In genomic region chr2:168445960-168446359, GRCh38 we compare ENCODE assay signal across 28 cellular contexts.
"Had no signal": no experiment of that assay in that cellular context is flagged by ENCODE, and none has a peak within 500 bp of the region (broad histone marks: within the 10 kb centered on the region; RNA-seq: fewer than 3 reads in every experiment).

No MANE protein-coding gene starts in this region.

- H3K4me3 ChIP-seq: colonic mucosa, coronary artery, dorsolateral prefrontal cortex, esophagus muscularis mucosa, esophagus squamous epithelium, gastrocnemius medialis, gastroesophageal sphincter, heart left ventricle, heart right ventricle, hepatocyte had no signal

- H3K9me3 ChIP-seq: colonic mucosa, gastrocnemius medialis had no signal

- H3K27me3 ChIP-seq: colonic mucosa, dorsolateral prefrontal cortex, esophagus muscularis mucosa, esophagus squamous epithelium, foreskin keratinocyte, gastrocnemius medialis, gastroesophageal sphincter, heart left ventricle, heart right ventricle, hepatocyte had no signal

- H3K4me2 ChIP-seq: hepatocyte had no signal

- FAIRE-seq: endometrium, endothelial cell of umbilical vein, frontal cortex had no signal

- ATAC-seq: effector memory CD8-positive, alpha-beta T cell; esophagus mucosa; foreskin keratinocyte; gastrocnemius medialis; gastroesophageal sphincter; heart left ventricle; heart right ventricle had no signal

- H3K79me2 ChIP-seq: hepatocyte had no signal

- H2AFZ ChIP-seq: hepatocyte had no signal

- DNase-seq: colonic mucosa; cortex of kidney; dermis blood vessel endothelial cell; dorsolateral prefrontal cortex; effector CD4-positive, alpha-beta T cell; effector CD8-positive, alpha-beta T cell; effector memory CD4-positive, alpha-beta T cell; effector memory CD8-positive, alpha-beta T cell; endodermal cell; erythroblast; esophagus squamous epithelium; foreskin fibroblast; foreskin keratinocyte; foreskin melanocyte; gastrocnemius medialis; glutamatergic neuron; head of caudate nucleus; heart left ventricle; heart right ventricle had no signal

- H3K4me1 ChIP-seq: colonic mucosa, esophagus muscularis mucosa, esophagus squamous epithelium, foreskin keratinocyte, gastrocnemius medialis, gastroesophageal sphincter, heart right ventricle had no signal

- H3K27ac ChIP-seq: colonic mucosa, coronary artery, dorsolateral prefrontal cortex, epithelial cell of prostate, esophagus muscularis mucosa, esophagus squamous epithelium, foreskin keratinocyte, gastrocnemius medialis, gastroesophageal sphincter, heart left ventricle, heart right ventricle, hepatocyte had no signal

- H3K36me3 ChIP-seq: colonic mucosa, esophagus muscularis mucosa, esophagus squamous epithelium, gastrocnemius medialis, gastroesophageal sphincter, heart left ventricle, heart right ventricle had no signal
